Comparison of ENCODE assay signal across 8 cellular contexts in genomic region chr19:49818691-49819331, GRCh38. TPM values are rescaled to one million over a fixed set of nuclear protein-coding genes. Genes with fewer than 3 reads are reported as not detected.
DNase-seq lines count a peak whose midpoint lies in the region; ATAC-seq and TF ChIP-seq lines count a peak whose summit lies in the region.

No MANE protein-coding gene starts in this region.

- H3K27ac ChIP-seq in tibial nerve, result peak overlapping the region; percentile 93 to 100 (median 96)

- peaks cover 0 to 29% (median 0%) of the 10 kb centered on the region in 3 donors for H3K36me3 ChIP-seq in tibial nerve

- H3K27me3 ChIP-seq in tibial nerve, result no peaks in the 10 kb centered on the region

- peaks cover 0 to 29% (median 10%) of the 10 kb centered on the region in 4 donors for H3K4me1 ChIP-seq in tibial nerve

- DNase-seq in activated T-cell treated with anti-CD3 and anti-CD28 coated beads, Interleukin-2, amount 50 U/mL, for 24 hours, result no peak
- DNase-seq in activated T-cell treated with anti-CD3 and anti-CD28 coated beads for 4 hours (no peak), left colon (peak in 1 of 2 donors; percentile 31), tibial nerve (ENCODE audit: low spot score in 2 of 2) (no peak), GDM1 (lab: John Stamatoyannopoulos, UW) (no peak), NOMO-1 (lab: John Stamatoyannopoulos, UW; ENCODE audit: unreplicated experiment in 2 of 2) (no peak)
- DNase-seq in activated naive CD8-positive, alpha-beta T cell treated with anti-CD3 and anti-CD28 coated beads, Interleukin-2, amount 50 U/mL, for 24 hours, result no peak

- peak overlapping the region; percentile 98 for H3K27ac Mint-ChIP-seq in activated T-cell treated with anti-CD3 and anti-CD28 coated beads, Interleukin-2, amount 50 U/mL, for 24 hours
- peak overlapping the region; percentile 90 for H3K27ac Mint-ChIP-seq in activated naive CD8-positive, alpha-beta T cell treated with anti-CD3 and anti-CD28 coated beads, Interleukin-2, amount 50 U/mL, for 24 hours

- peak overlapping the region; percentile 64 to 96 (median 77) for H3K4me3 ChIP-seq in tibial nerve

- H3K27me3 Mint-ChIP-seq in activated T-cell treated with anti-CD3 and anti-CD28 coated beads, Interleukin-2, amount 50 U/mL, for 24 hours, result no peaks in the 10 kb centered on the region
- no peaks in the 10 kb centered on the region for H3K27me3 Mint-ChIP-seq in activated naive CD8-positive, alpha-beta T cell treated with anti-CD3 and anti-CD28 coated beads, Interleukin-2, amount 50 U/mL, for 24 hours

- WGBS in tibial nerve, 2 donors, result 21 to 31% methylated on average over 13 to 14 of the region's 14 CpGs

- no peak for ATAC-seq in activated naive CD8-positive, alpha-beta T cell treated with anti-CD3 and anti-CD28 coated beads, Interleukin-2, amount 50 U/mL, for 24 hours
- peak; percentile 5 for ATAC-seq in left colon
- ATAC-seq in GM21515 (IDR thresholded peaks at IDR 0.05; ENCODE audit: unreplicated experiment), result no peak

- no peaks in the 10 kb centered on the region for H3K9me3 ChIP-seq in tibial nerve

- TF ChIP-seq CTCF in tibial nerve (IDR thresholded peaks at IDR 0.05), result no peak

- no peak for TF ChIP-seq EP300 in tibial nerve (IDR thresholded peaks at IDR 0.05)

- peaks cover 28% of the 10 kb centered on the region for H3K4me1 Mint-ChIP-seq in activated T-cell treated with anti-CD3 and anti-CD28 coated beads, Interleukin-2, amount 50 U/mL, for 24 hours (ENCODE audit: low read depth)
- peaks cover 23% of the 10 kb centered on the region for H3K4me1 Mint-ChIP-seq in activated naive CD8-positive, alpha-beta T cell treated with anti-CD3 and anti-CD28 coated beads, Interleukin-2, amount 50 U/mL, for 24 hours

- no peaks in the 10 kb centered on the region for H3K9me3 Mint-ChIP-seq in activated T-cell treated with anti-CD3 and anti-CD28 coated beads, Interleukin-2, amount 50 U/mL, for 24 hours
- H3K9me3 Mint-ChIP-seq in activated naive CD8-positive, alpha-beta T cell treated with anti-CD3 and anti-CD28 coated beads, Interleukin-2, amount 50 U/mL, for 24 hours, result no peaks in the 10 kb centered on the region

- peaks cover 30% of the 10 kb centered on the region for H3K36me3 Mint-ChIP-seq in activated T-cell treated with anti-CD3 and anti-CD28 coated beads, Interleukin-2, amount 50 U/mL, for 24 hours (ENCODE audit: low read depth)
- peaks cover 7% of the 10 kb centered on the region for H3K36me3 Mint-ChIP-seq in activated naive CD8-positive, alpha-beta T cell treated with anti-CD3 and anti-CD28 coated beads, Interleukin-2, amount 50 U/mL, for 24 hours (ENCODE audit: low read depth)

- peak overlapping the region; percentile 90 for H3K4me3 Mint-ChIP-seq in activated T-cell treated with anti-CD3 and anti-CD28 coated beads, Interleukin-2, amount 50 U/mL, for 24 hours
- peak overlapping the region; percentile 86 for H3K4me3 Mint-ChIP-seq in activated naive CD8-positive, alpha-beta T cell treated with anti-CD3 and anti-CD28 coated beads, Interleukin-2, amount 50 U/mL, for 24 hours

- TF ChIP-seq POLR2A in tibial nerve (IDR thresholded peaks at IDR 0.05), result no peak

- intact Hi-C loops in left colon (cut with DNase I, micrococcal nuclease), result no loop called here

RNA-seq across cellular contexts. Expression of gene MED25, which starts 0.7 kb away (rescaled TPM):
- total RNA-seq in left colon (10 to 100 TPM; 52.6 to 52.8 TPM), tibial nerve (10 to 100 TPM; 26.2 to 54.0 (median 29.4) TPM)

RNA-seq across cellular contexts. Expression of gene FUZ, which starts 5.7 kb away (rescaled TPM):
- total RNA-seq in left colon, result 1 to 10 TPM; 7.6 to 10.0 TPM
- 10 to 100 TPM; 19.0 to 31.7 (median 26.8) TPM for total RNA-seq in tibial nerve

RNA-seq across cellular contexts. Expression of gene PTOV1, which starts 32.1 kb away (rescaled TPM):
- total RNA-seq in left colon (10 to 100 TPM; 95.3 to 95.5 TPM), tibial nerve (100 to 1,000 TPM in 2 of 4 donors, 10 to 100 TPM in 2; 75.6 to 113 (median 91.9) TPM)

RNA-seq across cellular contexts. Expression of gene PNKP, which starts 48.6 kb away (rescaled TPM):
- total RNA-seq in left colon, result 10 to 100 TPM; 62.3 to 76.7 TPM
- 100 to 1,000 TPM in 1 of 4 donors, 10 to 100 TPM in 3; 52.7 to 158 (median 79.5) TPM for total RNA-seq in tibial nerve

RNA-seq across cellular contexts. Expression of gene AP2A1, which starts 52.0 kb away (rescaled TPM):
- total RNA-seq in left colon, result 10 to 100 TPM; 71.2 to 72.9 TPM
- total RNA-seq in tibial nerve, result 100 to 1,000 TPM in 2 of 4 donors, 10 to 100 TPM in 2; 92.9 to 117 (median 104) TPM
